Comparison of ENCODE assay signal across 1 cellular context in the genomic region with DNA sequence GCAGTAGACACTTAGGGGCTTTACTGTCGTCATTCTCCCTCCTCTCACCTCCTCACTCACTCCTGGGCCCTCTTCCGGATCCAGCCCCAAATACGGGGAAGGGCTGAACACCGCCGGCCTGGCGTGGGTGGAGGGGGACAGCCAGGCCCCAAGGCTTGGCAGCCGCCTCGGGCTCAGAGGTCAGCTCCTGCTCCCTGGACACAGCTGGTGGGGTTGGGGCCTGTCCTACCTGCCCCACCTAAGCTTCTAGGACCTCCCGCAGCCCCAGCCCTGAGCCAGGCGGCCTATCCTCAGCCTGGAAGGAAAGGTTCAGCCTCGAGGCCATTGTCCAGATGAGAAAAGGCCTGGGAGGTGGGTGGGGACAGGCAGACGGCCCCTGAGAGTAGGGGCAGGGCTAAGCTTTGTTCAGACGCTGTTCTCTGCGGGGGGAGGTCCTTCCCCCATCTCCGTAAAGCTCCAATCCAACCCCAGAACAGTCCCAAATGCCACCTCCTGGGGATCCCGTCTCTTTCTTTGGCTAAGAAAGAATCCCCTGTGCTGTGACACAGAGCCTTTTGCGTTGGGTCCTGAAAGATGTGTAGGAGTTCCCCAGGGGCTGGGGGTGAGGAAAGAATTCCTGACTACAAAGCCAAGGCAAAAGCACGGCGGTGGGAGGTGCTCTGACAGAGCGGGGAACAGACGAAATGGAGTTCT.
A peak's percentile ranks its signal among the peaks of the same experiment; 100 is the strongest.
TF ChIP-seq lines count a peak whose summit lies in the region.

No MANE protein-coding gene starts in this region.

TF ChIP-seq in WTC11, 78 proteins besides CTCF, POLR2A, EP300 and RAD21 (continued from another document and continues in another):
- TF ChIP-seq, protein P1, sequence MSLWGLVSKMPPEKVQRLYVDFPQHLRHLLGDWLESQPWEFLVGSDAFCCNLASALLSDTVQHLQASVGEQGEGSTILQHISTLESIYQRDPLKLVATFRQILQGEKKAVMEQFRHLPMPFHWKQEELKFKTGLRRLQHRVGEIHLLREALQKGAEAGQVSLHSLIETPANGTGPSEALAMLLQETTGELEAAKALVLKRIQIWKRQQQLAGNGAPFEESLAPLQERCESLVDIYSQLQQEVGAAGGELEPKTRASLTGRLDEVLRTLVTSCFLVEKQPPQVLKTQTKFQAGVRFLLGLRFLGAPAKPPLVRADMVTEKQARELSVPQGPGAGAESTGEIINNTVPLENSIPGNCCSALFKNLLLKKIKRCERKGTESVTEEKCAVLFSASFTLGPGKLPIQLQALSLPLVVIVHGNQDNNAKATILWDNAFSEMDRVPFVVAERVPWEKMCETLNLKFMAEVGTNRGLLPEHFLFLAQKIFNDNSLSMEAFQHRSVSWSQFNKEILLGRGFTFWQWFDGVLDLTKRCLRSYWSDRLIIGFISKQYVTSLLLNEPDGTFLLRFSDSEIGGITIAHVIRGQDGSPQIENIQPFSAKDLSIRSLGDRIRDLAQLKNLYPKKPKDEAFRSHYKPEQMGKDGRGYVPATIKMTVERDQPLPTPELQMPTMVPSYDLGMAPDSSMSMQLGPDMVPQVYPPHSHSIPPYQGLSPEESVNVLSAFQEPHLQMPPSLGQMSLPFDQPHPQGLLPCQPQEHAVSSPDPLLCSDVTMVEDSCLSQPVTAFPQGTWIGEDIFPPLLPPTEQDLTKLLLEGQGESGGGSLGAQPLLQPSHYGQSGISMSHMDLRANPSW (CRISPR knock-in tag; conservative IDR thresholded peaks at IDR 0.05; ENCODE audit: low read depth): 0 out of 2 replicates have a peak, but pooled peaks have one; percentile 72
- TF ChIP-seq ELF4 (CRISPR knock-in tag; IDR thresholded peaks at IDR 0.05; ENCODE audit: low read depth) (no peak), ZNF396 (CRISPR knock-in tag; IDR thresholded peaks at IDR 0.05; ENCODE audit: borderline replicate concordance) (no peak), SOX15 (CRISPR knock-in tag; IDR thresholded peaks at IDR 0.05) (no peak), TEAD4 (CRISPR knock-in tag; IDR thresholded peaks at IDR 0.05) (no peak), KAT7 (CRISPR knock-in tag; IDR thresholded peaks at IDR 0.05; ENCODE audit: borderline replicate concordance) (no peak), RELA (CRISPR knock-in tag; IDR thresholded peaks at IDR 0.05; ENCODE audit: borderline replicate concordance) (no peak), SMAD4 (CRISPR knock-in tag; IDR thresholded peaks at IDR 0.05) (no peak), JUN (CRISPR knock-in tag; IDR thresholded peaks at IDR 0.05) (no peak), NR2C2 (CRISPR knock-in tag; IDR thresholded peaks at IDR 0.05) (no peak), CREM (CRISPR knock-in tag; IDR thresholded peaks at IDR 0.05) (no peak), ZNF671 (CRISPR knock-in tag; IDR thresholded peaks at IDR 0.05) (no peak), ZNF121 (CRISPR knock-in tag; IDR thresholded peaks at IDR 0.05) (no peak), TP53 (CRISPR knock-in tag; IDR thresholded peaks at IDR 0.05) (0 out of 2 replicates have a peak, but pooled peaks have one; percentile 19), ETV6 (CRISPR knock-in tag; IDR thresholded peaks at IDR 0.05) (0 out of 2 replicates have a peak, but pooled peaks have one; percentile 20), JAZF1 (CRISPR knock-in tag; IDR thresholded peaks at IDR 0.05) (no peak), TCF7 (CRISPR knock-in tag; IDR thresholded peaks at IDR 0.05; ENCODE audit: low read depth) (no peak), FOXJ3 (CRISPR knock-in tag; IDR thresholded peaks at IDR 0.05; ENCODE audit: borderline replicate concordance) (no peak), HMGA2 (CRISPR knock-in tag; IDR thresholded peaks at IDR 0.05) (no peak), GRHL2 (CRISPR knock-in tag; IDR thresholded peaks at IDR 0.05; ENCODE audit: insufficient replicate concordance, severe bottlenecking) (no peak), SMAD3 (CRISPR knock-in tag; IDR thresholded peaks at IDR 0.05; ENCODE audit: borderline replicate concordance) (no peak), NFE2L1 (CRISPR knock-in tag; IDR thresholded peaks at IDR 0.05) (no peak; the same call in 1 of the 2 replicates), MYBL2 (CRISPR knock-in tag; IDR thresholded peaks at IDR 0.05) (0 out of 2 replicates have a peak, but pooled peaks have one; percentile 8)
- TF ChIP-seq, protein P2, sequence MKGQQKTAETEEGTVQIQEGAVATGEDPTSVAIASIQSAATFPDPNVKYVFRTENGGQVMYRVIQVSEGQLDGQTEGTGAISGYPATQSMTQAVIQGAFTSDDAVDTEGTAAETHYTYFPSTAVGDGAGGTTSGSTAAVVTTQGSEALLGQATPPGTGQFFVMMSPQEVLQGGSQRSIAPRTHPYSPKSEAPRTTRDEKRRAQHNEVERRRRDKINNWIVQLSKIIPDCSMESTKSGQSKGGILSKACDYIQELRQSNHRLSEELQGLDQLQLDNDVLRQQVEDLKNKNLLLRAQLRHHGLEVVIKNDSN (CRISPR knock-in tag; IDR thresholded peaks at IDR 0.05): no peak; the same call in 1 of the 2 replicates
- TF ChIP-seq, protein P3, sequence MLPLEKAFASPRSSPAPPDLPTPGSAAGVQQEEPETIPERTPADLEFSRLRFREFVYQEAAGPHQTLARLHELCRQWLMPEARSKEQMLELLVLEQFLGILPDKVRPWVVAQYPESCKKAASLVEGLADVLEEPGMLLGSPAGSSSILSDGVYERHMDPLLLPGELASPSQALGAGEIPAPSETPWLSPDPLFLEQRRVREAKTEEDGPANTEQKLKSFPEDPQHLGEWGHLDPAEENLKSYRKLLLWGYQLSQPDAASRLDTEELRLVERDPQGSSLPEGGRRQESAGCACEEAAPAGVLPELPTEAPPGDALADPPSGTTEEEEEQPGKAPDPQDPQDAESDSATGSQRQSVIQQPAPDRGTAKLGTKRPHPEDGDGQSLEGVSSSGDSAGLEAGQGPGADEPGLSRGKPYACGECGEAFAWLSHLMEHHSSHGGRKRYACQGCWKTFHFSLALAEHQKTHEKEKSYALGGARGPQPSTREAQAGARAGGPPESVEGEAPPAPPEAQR (CRISPR knock-in tag; IDR thresholded peaks at IDR 0.05): no peak
- TF ChIP-seq, protein P4, sequence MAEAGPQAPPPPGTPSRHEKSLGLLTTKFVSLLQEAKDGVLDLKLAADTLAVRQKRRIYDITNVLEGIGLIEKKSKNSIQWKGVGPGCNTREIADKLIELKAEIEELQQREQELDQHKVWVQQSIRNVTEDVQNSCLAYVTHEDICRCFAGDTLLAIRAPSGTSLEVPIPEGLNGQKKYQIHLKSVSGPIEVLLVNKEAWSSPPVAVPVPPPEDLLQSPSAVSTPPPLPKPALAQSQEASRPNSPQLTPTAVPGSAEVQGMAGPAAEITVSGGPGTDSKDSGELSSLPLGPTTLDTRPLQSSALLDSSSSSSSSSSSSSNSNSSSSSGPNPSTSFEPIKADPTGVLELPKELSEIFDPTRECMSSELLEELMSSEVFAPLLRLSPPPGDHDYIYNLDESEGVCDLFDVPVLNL (CRISPR knock-in tag; IDR thresholded peaks at IDR 0.05; ENCODE audit: borderline replicate concordance, low read depth): no peak
- TF ChIP-seq, protein P5, sequence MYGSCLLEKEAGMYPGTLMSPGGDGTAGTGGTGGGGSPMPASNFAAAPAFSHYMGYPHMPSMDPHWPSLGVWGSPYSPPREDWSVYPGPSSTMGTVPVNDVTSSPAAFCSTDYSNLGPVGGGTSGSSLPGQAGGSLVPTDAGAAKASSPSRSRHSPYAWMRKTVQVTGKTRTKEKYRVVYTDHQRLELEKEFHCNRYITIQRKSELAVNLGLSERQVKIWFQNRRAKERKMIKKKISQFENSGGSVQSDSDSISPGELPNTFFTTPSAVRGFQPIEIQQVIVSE (CRISPR knock-in tag; IDR thresholded peaks at IDR 0.05; ENCODE audit: borderline replicate concordance): no peak
- TF ChIP-seq, protein P6, sequence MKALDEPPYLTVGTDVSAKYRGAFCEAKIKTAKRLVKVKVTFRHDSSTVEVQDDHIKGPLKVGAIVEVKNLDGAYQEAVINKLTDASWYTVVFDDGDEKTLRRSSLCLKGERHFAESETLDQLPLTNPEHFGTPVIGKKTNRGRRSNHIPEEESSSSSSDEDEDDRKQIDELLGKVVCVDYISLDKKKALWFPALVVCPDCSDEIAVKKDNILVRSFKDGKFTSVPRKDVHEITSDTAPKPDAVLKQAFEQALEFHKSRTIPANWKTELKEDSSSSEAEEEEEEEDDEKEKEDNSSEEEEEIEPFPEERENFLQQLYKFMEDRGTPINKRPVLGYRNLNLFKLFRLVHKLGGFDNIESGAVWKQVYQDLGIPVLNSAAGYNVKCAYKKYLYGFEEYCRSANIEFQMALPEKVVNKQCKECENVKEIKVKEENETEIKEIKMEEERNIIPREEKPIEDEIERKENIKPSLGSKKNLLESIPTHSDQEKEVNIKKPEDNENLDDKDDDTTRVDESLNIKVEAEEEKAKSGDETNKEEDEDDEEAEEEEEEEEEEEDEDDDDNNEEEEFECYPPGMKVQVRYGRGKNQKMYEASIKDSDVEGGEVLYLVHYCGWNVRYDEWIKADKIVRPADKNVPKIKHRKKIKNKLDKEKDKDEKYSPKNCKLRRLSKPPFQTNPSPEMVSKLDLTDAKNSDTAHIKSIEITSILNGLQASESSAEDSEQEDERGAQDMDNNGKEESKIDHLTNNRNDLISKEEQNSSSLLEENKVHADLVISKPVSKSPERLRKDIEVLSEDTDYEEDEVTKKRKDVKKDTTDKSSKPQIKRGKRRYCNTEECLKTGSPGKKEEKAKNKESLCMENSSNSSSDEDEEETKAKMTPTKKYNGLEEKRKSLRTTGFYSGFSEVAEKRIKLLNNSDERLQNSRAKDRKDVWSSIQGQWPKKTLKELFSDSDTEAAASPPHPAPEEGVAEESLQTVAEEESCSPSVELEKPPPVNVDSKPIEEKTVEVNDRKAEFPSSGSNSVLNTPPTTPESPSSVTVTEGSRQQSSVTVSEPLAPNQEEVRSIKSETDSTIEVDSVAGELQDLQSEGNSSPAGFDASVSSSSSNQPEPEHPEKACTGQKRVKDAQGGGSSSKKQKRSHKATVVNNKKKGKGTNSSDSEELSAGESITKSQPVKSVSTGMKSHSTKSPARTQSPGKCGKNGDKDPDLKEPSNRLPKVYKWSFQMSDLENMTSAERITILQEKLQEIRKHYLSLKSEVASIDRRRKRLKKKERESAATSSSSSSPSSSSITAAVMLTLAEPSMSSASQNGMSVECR (CRISPR knock-in tag; IDR thresholded peaks at IDR 0.05; ENCODE audit: borderline replicate concordance): no peak
- TF ChIP-seq, protein P7, sequence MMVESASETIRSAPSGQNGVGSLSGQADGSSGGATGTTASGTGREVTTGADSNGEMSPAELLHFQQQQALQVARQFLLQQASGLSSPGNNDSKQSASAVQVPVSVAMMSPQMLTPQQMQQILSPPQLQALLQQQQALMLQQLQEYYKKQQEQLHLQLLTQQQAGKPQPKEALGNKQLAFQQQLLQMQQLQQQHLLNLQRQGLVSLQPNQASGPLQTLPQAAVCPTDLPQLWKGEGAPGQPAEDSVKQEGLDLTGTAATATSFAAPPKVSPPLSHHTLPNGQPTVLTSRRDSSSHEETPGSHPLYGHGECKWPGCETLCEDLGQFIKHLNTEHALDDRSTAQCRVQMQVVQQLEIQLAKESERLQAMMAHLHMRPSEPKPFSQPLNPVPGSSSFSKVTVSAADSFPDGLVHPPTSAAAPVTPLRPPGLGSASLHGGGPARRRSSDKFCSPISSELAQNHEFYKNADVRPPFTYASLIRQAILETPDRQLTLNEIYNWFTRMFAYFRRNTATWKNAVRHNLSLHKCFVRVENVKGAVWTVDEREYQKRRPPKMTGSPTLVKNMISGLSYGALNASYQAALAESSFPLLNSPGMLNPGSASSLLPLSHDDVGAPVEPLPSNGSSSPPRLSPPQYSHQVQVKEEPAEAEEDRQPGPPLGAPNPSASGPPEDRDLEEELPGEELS (CRISPR knock-in tag; IDR thresholded peaks at IDR 0.05): peak; percentile 22; the same call in 1 of the 2 replicates
- TF ChIP-seq, protein P8, sequence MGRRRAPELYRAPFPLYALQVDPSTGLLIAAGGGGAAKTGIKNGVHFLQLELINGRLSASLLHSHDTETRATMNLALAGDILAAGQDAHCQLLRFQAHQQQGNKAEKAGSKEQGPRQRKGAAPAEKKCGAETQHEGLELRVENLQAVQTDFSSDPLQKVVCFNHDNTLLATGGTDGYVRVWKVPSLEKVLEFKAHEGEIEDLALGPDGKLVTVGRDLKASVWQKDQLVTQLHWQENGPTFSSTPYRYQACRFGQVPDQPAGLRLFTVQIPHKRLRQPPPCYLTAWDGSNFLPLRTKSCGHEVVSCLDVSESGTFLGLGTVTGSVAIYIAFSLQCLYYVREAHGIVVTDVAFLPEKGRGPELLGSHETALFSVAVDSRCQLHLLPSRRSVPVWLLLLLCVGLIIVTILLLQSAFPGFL (CRISPR knock-in tag; IDR thresholded peaks at IDR 0.05; ENCODE audit: borderline replicate concordance): no peak
- TF ChIP-seq, protein P9, sequence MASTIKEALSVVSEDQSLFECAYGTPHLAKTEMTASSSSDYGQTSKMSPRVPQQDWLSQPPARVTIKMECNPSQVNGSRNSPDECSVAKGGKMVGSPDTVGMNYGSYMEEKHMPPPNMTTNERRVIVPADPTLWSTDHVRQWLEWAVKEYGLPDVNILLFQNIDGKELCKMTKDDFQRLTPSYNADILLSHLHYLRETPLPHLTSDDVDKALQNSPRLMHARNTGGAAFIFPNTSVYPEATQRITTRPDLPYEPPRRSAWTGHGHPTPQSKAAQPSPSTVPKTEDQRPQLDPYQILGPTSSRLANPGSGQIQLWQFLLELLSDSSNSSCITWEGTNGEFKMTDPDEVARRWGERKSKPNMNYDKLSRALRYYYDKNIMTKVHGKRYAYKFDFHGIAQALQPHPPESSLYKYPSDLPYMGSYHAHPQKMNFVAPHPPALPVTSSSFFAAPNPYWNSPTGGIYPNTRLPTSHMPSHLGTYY (CRISPR knock-in tag; IDR thresholded peaks at IDR 0.05): no peak
- TF ChIP-seq, protein P10, sequence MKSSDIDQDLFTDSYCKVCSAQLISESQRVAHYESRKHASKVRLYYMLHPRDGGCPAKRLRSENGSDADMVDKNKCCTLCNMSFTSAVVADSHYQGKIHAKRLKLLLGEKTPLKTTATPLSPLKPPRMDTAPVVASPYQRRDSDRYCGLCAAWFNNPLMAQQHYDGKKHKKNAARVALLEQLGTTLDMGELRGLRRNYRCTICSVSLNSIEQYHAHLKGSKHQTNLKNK (CRISPR knock-in tag; IDR thresholded peaks at IDR 0.05): no peak
- TF ChIP-seq, protein P11, sequence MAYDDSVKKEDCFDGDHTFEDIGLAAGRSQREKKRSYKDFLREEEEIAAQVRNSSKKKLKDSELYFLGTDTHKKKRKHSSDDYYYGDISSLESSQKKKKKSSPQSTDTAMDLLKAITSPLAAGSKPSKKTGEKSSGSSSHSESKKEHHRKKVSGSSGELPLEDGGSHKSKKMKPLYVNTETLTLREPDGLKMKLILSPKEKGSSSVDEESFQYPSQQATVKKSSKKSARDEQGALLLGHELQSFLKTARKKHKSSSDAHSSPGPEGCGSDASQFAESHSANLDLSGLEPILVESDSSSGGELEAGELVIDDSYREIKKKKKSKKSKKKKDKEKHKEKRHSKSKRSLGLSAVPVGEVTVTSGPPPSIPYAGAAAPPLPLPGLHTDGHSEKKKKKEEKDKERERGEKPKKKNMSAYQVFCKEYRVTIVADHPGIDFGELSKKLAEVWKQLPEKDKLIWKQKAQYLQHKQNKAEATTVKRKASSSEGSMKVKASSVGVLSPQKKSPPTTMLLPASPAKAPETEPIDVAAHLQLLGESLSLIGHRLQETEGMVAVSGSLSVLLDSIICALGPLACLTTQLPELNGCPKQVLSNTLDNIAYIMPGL (CRISPR knock-in tag; IDR thresholded peaks at IDR 0.05): no peak
